ENCODE assay signal across 8 cellular contexts in the genomic region with DNA sequence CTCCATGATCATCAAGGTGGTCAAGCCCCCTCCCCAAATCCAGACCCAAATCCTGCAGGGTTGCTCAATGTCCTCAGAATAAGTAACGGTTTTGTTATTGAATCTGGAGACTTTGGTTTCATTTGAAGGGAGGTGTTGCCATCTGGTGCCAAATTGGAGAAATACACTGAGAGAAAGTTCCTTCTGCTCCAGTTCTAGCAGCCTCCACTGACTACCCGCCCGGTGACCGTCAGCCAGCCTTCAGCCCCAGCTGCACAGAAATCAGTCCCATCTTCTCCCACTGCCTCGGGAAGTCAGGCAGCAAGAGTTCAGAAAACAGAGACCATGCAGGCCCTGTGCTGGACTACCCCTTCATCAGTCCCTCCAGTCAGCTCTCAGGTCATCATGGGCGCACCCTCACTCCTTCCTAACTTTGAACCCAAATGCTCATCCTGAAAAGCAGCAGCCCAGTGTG. TPM values are rescaled to one million over a fixed set of nuclear protein-coding genes. Genes with fewer than 3 reads are reported as not detected.
DNase-seq lines count a peak whose midpoint lies in the region; ATAC-seq and TF ChIP-seq lines count a peak whose summit lies in the region.

No MANE protein-coding gene starts in this region.

- POLR2A ChIA-PET in activated CD4-positive, alpha-beta T cell treated with anti-CD3 and anti-CD28 coated beads, Interleukin-2, amount 10 ng/mL, durations not matched to agents 7 days and 5 days (lab: Charles Lee): interaction anchor here (0.8 kb wide), 1 partner anchor 363 kb away, joined by 3 read pairs; no protein-coding TSS in a partner anchor

- TF ChIP-seq CTCF in fibroblast of mammary gland (conservative IDR thresholded peaks at IDR 0.05; ENCODE audit: control insufficient read depth, insufficient read depth, low read depth, low read length) (peak; percentile 60), nephron progenitor cell (IDR thresholded peaks at IDR 0.05) (peak; percentile 76)

- H3K27ac Mint-ChIP-seq in activated CD4-positive, alpha-beta T cell treated with anti-CD3 and anti-CD28 coated beads, Interleukin-2, amount 10 ng/mL, durations not matched to agents 7 days and 5 days: no peak overlapping the region
- no peak overlapping the region for H3K27ac Mint-ChIP-seq in nephron progenitor cell

- H3K4me3 Mint-ChIP-seq in activated CD4-positive, alpha-beta T cell treated with anti-CD3 and anti-CD28 coated beads, Interleukin-2, amount 10 ng/mL, durations not matched to agents 7 days and 5 days: no peak overlapping the region
- H3K4me3 Mint-ChIP-seq in nephron progenitor cell: no peak overlapping the region

- H3K36me3 Mint-ChIP-seq in activated CD4-positive, alpha-beta T cell treated with anti-CD3 and anti-CD28 coated beads, Interleukin-2, amount 10 ng/mL, durations not matched to agents 7 days and 5 days (ENCODE audit: low read depth): no peaks in the 10 kb centered on the region
- H3K36me3 Mint-ChIP-seq in nephron progenitor cell (ENCODE audit: low read depth): no peaks in the 10 kb centered on the region

- CTCF ChIA-PET in activated CD4-positive, alpha-beta T cell treated with anti-CD3 and anti-CD28 coated beads, Interleukin-2, amount 10 ng/mL, durations not matched to agents 7 days and 5 days (lab: Charles Lee): interaction anchor here (0.7 to 3.4 kb wide), 13 partner anchors 10 to 251 kb away, joined by 3 to 33 read pairs (median 4); no protein-coding TSS in a partner anchor

- H3K27me3 Mint-ChIP-seq in activated CD4-positive, alpha-beta T cell treated with anti-CD3 and anti-CD28 coated beads, Interleukin-2, amount 10 ng/mL, durations not matched to agents 7 days and 5 days: peaks cover 14% of the 10 kb centered on the region
- peaks cover 86% of the 10 kb centered on the region for H3K27me3 Mint-ChIP-seq in nephron progenitor cell (ENCODE audit: low read depth, poor library complexity)

- no peak overlapping the region for H3K4me3 ChIP-seq in fibroblast of mammary gland (ENCODE audit: control insufficient read depth, low read depth, low read length)

- peaks cover 14% of the 10 kb centered on the region for H3K4me1 Mint-ChIP-seq in activated CD4-positive, alpha-beta T cell treated with anti-CD3 and anti-CD28 coated beads, Interleukin-2, amount 10 ng/mL, durations not matched to agents 7 days and 5 days
- H3K4me1 Mint-ChIP-seq in nephron progenitor cell: peaks cover 25% of the 10 kb centered on the region

- ATAC-seq in HG03520 (IDR thresholded peaks at IDR 0.05; ENCODE audit: unreplicated experiment): no peak

- H3K9me3 Mint-ChIP-seq in activated CD4-positive, alpha-beta T cell treated with anti-CD3 and anti-CD28 coated beads, Interleukin-2, amount 10 ng/mL, durations not matched to agents 7 days and 5 days: no peaks in the 10 kb centered on the region
- no peaks in the 10 kb centered on the region for H3K9me3 Mint-ChIP-seq in nephron progenitor cell

- peak; percentile 34 for DNase-seq in DMS79 treated with DMSO at 0.1 percent for 48 hours (lab: John Stamatoyannopoulos, UW)
- no peak for DNase-seq in DMS79 (lab: John Stamatoyannopoulos, UW)
- DNase-seq in HCEC 1CT: peak; percentile 65
- DNase-seq in NCI-H2171 (lab: John Stamatoyannopoulos, UW): peak; percentile 41
- DNase-seq in activated CD4-positive, alpha-beta T cell treated with anti-CD3 and anti-CD28 coated beads, Interleukin-2, amount 10 ng/mL, durations not matched to agents 7 days and 5 days: peak; percentile 54
- DNase-seq in fibroblast of mammary gland (ENCODE audit: low read depth): peak; percentile 74
- peak; percentile 52 for DNase-seq in nephron progenitor cell

RNA-seq across cellular contexts. Expression of a gene that starts 38.7 kb away (rescaled TPM):
- total RNA-seq in activated CD4-positive, alpha-beta T cell treated with anti-CD3 and anti-CD28 coated beads, Interleukin-2, amount 10 ng/mL, durations not matched to agents 7 days and 5 days: not detected
